Comparison of ENCODE assay signal across 15 cellular contexts in genomic region chr2:228590681-228591080, GRCh38.
DNase-seq lines count a peak whose midpoint lies in the region; ATAC-seq and TF ChIP-seq lines count a peak whose summit lies in the region.
"Had no signal": no experiment of that assay in that cellular context is flagged by ENCODE, and none has a peak within 500 bp of the region (broad histone marks: within the 10 kb centered on the region; RNA-seq: fewer than 3 reads in every experiment).

No MANE protein-coding gene starts in this region.

- DNase-seq in GM13977 (ENCODE audit: low spot score), result peak; percentile 61
- no peak for DNase-seq in cardiac septum (ENCODE audit: low spot score)
- DNase-seq in T-helper 1 cell, result no peak
- DNase-seq in PC-9, result no peak
- DNase-seq: activated B cell treated with CpG ODN at 0.5 μM for 24 hours; activated T-cell treated with anti-CD3 and anti-CD28 coated beads, Interleukin-2, amount 50 U/mL, for 24 hours; AML-193; H9; NCI-H510A; SIG-M5; testis had no signal

- H3K27me3 ChIP-seq in PC-9 (ENCODE audit: insufficient read depth, low read depth), result no peaks in the 10 kb centered on the region
- H3K27me3 ChIP-seq: testis had no signal

- no peaks in the 10 kb centered on the region for H3K4me1 ChIP-seq in PC-9 (replicated peaks; ENCODE audit: insufficient read depth)
- H3K4me1 ChIP-seq: testis had no signal

- in situ Hi-C loops in GM13977 (cut with MboI; ENCODE audit: low pct_unique_long_range_greater_than_20kb, low sequenced_read_pairs, unreplicated experiment), result no loop called here

- no peaks in the 10 kb centered on the region for H3F3A ChIP-seq in PC-9 (ENCODE audit: insufficient read depth, low read depth)

- no peaks in the 10 kb centered on the region for H3K79me2 ChIP-seq in PC-9 (ENCODE audit: low read depth)

- peak; percentile 82 for ATAC-seq in GM19397 (IDR thresholded peaks at IDR 0.05; ENCODE audit: unreplicated experiment)
- ATAC-seq in HG02759 (IDR thresholded peaks at IDR 0.05; ENCODE audit: unreplicated experiment), result peak; percentile 95
- ATAC-seq in HG03378 (IDR thresholded peaks at IDR 0.05; ENCODE audit: unreplicated experiment), result peak; percentile 94
- ATAC-seq in GM19324 (IDR thresholded peaks at IDR 0.05; ENCODE audit: low FRiP score, unreplicated experiment), result no peak

- H3K36me3 ChIP-seq in PC-9 (ENCODE audit: low read depth), result no peaks in the 10 kb centered on the region

- CTCF ChIA-PET in PC-9 (lab: Charles Lee), result no interaction called here

- H3K4me3 ChIP-seq in PC-9, result no peak overlapping the region
- H3K4me3 ChIP-seq: testis had no signal

- POLR2A ChIA-PET in PC-9 (lab: Charles Lee; ENCODE audit: unreplicated experiment), result interaction anchor here (0.5 kb wide), 1 partner anchor 14 kb away, joined by 4 read pairs; no protein-coding TSS in a partner anchor

- no TSS peak for BruUV-seq in PC-9 (replicated peaks; lab: Mats Ljungman, UMichigan)

- TF ChIP-seq CTCF in GM13977 (IDR thresholded peaks at IDR 0.05; ENCODE audit: extremely low read depth, insufficient read depth, missing control alignments) (no peak), PC-9 (conservative IDR thresholded peaks at IDR 0.05) (no peak)

- intact Hi-C loops in cardiac septum (cut with DNase I), result no loop called here
- intact Hi-C loops in PC-9 (cut with micrococcal nuclease; ENCODE audit: unreplicated experiment), result no loop called here

- H2AFZ ChIP-seq in PC-9, result no peak overlapping the region

- H3K27ac ChIP-seq in PC-9, result no peak overlapping the region
- H3K27ac ChIP-seq: testis had no signal

- no peaks in the 10 kb centered on the region for H3K9me2 ChIP-seq in PC-9 (ENCODE audit: insufficient read depth)

- no peak overlapping the region for H3K4me2 ChIP-seq in PC-9

- H3K9me3 ChIP-seq in PC-9 (ENCODE audit: insufficient read depth, low read depth), result 0 out of 2 replicates have a peak, but pooled peaks cover 3% of the 10 kb centered on the region
- H3K9me3 ChIP-seq: testis had no signal

- no peaks in the 10 kb centered on the region for H4K20me1 ChIP-seq in PC-9 (ENCODE audit: insufficient read depth)
